Comparison of ENCODE assay signal across 10 cellular contexts in genomic region chr13:47999973-48000372, GRCh38. TPM values are rescaled to one million over a fixed set of nuclear protein-coding genes. Genes with fewer than 3 reads are reported as not detected.
A peak's percentile ranks its signal among the peaks of the same experiment; 100 is the strongest.
DNase-seq lines count a peak whose midpoint lies in the region; ATAC-seq and TF ChIP-seq lines count a peak whose summit lies in the region.
"Had no signal": no experiment of that assay in that cellular context is flagged by ENCODE, and none has a peak within 500 bp of the region (broad histone marks: within the 10 kb centered on the region; RNA-seq: fewer than 3 reads in every experiment).

No MANE protein-coding gene starts in this region.

- no peak for DNase-seq in CD4-positive, CD25-positive, alpha-beta regulatory T cell
- DNase-seq in NB4 (ENCODE audit: low read depth): no peak
- no peak for DNase-seq in MV-4-11 (lab: John Stamatoyannopoulos, UW)
- no peak for DNase-seq in NCI-H1436 treated with DMSO at 0.1 percent for 48 hours (lab: John Stamatoyannopoulos, UW)
- DNase-seq in NCI-H2029 (lab: John Stamatoyannopoulos, UW): no peak
- no peak for DNase-seq in NCI-H1417 (lab: John Stamatoyannopoulos, UW)
- DNase-seq: activated gamma-delta T cell; stimulated activated CD4-positive, alpha-beta T cell treated with anti-CD3 and anti-CD28 coated beads, Interleukin-4, amount 100 ng/mL, for 1 hour had no signal

- H3K27ac ChIP-seq in CD4-positive, CD25-positive, alpha-beta regulatory T cell (ENCODE audit: insufficient read depth, low read length, poor library complexity, severe bottlenecking): no peak overlapping the region

- no peaks in the 10 kb centered on the region for H3K9me3 Mint-ChIP-seq in CD4-positive, CD25-positive, alpha-beta regulatory T cell

- H3K27me3 Mint-ChIP-seq in CD4-positive, CD25-positive, alpha-beta regulatory T cell: no peaks in the 10 kb centered on the region

- H3K9ac ChIP-seq in endocrine pancreas (ENCODE audit: control insufficient read depth, insufficient read depth, low read length): peak overlapping the region; percentile 89

- no peak overlapping the region for H2AFZ ChIP-seq in neuron (ENCODE audit: low read depth, low read length)

- H3K27me3 ChIP-seq in CD4-positive, CD25-positive, alpha-beta regulatory T cell (ENCODE audit: control insufficient read depth, insufficient read depth, low read length): no peaks in the 10 kb centered on the region
- H3K27me3 ChIP-seq in endocrine pancreas (ENCODE audit: control insufficient read depth, insufficient read depth, low read length) (no peaks in the 10 kb centered on the region), neuron (ENCODE audit: insufficient read depth, low read length) (no peaks in the 10 kb centered on the region)

- H3K4me3 ChIP-seq in CD4-positive, CD25-positive, alpha-beta regulatory T cell (ENCODE audit: low read depth, low read length): peak overlapping the region; percentile 90
- H3K4me3 ChIP-seq in NB4 (ENCODE audit: low read depth, low read length) (peak overlapping the region; percentile 97), endocrine pancreas (ENCODE audit: control insufficient read depth, insufficient read depth, low read length) (peak overlapping the region; percentile 93), neuron (ENCODE audit: low read length) (peak overlapping the region; percentile 83)

- peaks cover 9% of the 10 kb centered on the region for H3K36me3 ChIP-seq in CD4-positive, CD25-positive, alpha-beta regulatory T cell (ENCODE audit: control insufficient read depth, insufficient read depth, low read length)
- H3K36me3 ChIP-seq in endocrine pancreas (ENCODE audit: control insufficient read depth, insufficient read depth, low read length) (no peaks in the 10 kb centered on the region), neuron (ENCODE audit: insufficient read depth, low read length) (peaks cover 21% of the 10 kb centered on the region)

- no peak for ATAC-seq in CD4-positive, CD25-positive, alpha-beta regulatory T cell (ENCODE audit: low read depth in 2 of 2)

- TF ChIP-seq POLR2A in NB4 (IDR thresholded peaks at IDR 0.05; ENCODE audit: extremely low read depth, insufficient read length): no peak

- H3K36me3 Mint-ChIP-seq in CD4-positive, CD25-positive, alpha-beta regulatory T cell: peaks cover 9% of the 10 kb centered on the region

- peak overlapping the region; percentile 96 to 100 (median 98) for H3K4me3 Mint-ChIP-seq in CD4-positive, CD25-positive, alpha-beta regulatory T cell

- TF ChIP-seq CTCF in NB4 (IDR thresholded peaks at IDR 0.05; ENCODE audit: low read depth, low read length): no peak

- H3K27ac Mint-ChIP-seq in CD4-positive, CD25-positive, alpha-beta regulatory T cell: peak overlapping the region in 2 of 3 donors; percentile 95 to 96

- no peaks in the 10 kb centered on the region for H3K9me3 ChIP-seq in CD4-positive, CD25-positive, alpha-beta regulatory T cell (ENCODE audit: control insufficient read depth in 2 of 2, low read length in 2 of 2)
- H3K9me3 ChIP-seq in endocrine pancreas (ENCODE audit: control insufficient read depth, low read length) (no peaks in the 10 kb centered on the region), neuron (ENCODE audit: low read length) (no peaks in the 10 kb centered on the region)

- peaks cover 21% of the 10 kb centered on the region for H3K4me1 ChIP-seq in CD4-positive, CD25-positive, alpha-beta regulatory T cell (ENCODE audit: control insufficient read depth, insufficient read depth, low read length, poor library complexity, severe bottlenecking)
- H3K4me1 ChIP-seq in endocrine pancreas (ENCODE audit: control insufficient read depth, insufficient read depth, low read length) (peaks cover 3% of the 10 kb centered on the region), neuron (ENCODE audit: insufficient read depth, low read length) (peaks cover 6% of the 10 kb centered on the region)

- H3K4me1 Mint-ChIP-seq in CD4-positive, CD25-positive, alpha-beta regulatory T cell: peaks cover 19 to 42% (median 29%) of the 10 kb centered on the region in 4 donors

RNA-seq across cellular contexts. Expression of gene SUCLA2, which starts 1.1 kb away (rescaled TPM):
- 25.8 TPM for total RNA-seq in CD4-positive, CD25-positive, alpha-beta regulatory T cell
- 10 to 100 TPM; 14.0 to 24.0 (median 17.1) TPM for polyA plus RNA-seq in CD4-positive, CD25-positive, alpha-beta regulatory T cell

RNA-seq across cellular contexts. Expression of gene NUDT15, which starts 37.6 kb away (rescaled TPM):
- total RNA-seq in CD4-positive, CD25-positive, alpha-beta regulatory T cell: 12.2 TPM
- 10 to 100 TPM in 1 of 4 donors, 1 to 10 TPM in 3; 7.7 to 10.4 (median 8.5) TPM for polyA plus RNA-seq in CD4-positive, CD25-positive, alpha-beta regulatory T cell
